23 cellular contexts compared by ENCODE assay signal in genomic region chr2:192960945-192961344, GRCh38.
"Had no signal": no experiment of that assay in that cellular context is flagged by ENCODE, and none has a peak within 500 bp of the region (broad histone marks: within the 10 kb centered on the region; RNA-seq: fewer than 3 reads in every experiment).

No MANE protein-coding gene starts in this region.

- H3K4me3 ChIP-seq: ascending aorta, body of pancreas, Peyer's patch had no signal

- H3K36me3 ChIP-seq: ascending aorta, Peyer's patch, WERI-Rb-1 had no signal

- ATAC-seq: activated CD4-positive, alpha-beta T cell treated with anti-CD3 and anti-CD28 coated beads for 36 hours; activated T-cell treated with anti-CD3 and anti-CD28 coated beads, Interleukin-2, amount 50 U/mL, for 72 hours; body of pancreas; T-helper 17 cell had no signal

- H3K27ac ChIP-seq: ascending aorta, body of pancreas, Peyer's patch, WERI-Rb-1 had no signal

- H3K9me3 ChIP-seq: ascending aorta, body of pancreas had no signal

- DNase-seq: activated CD4-positive, alpha-beta memory T cell treated with anti-CD3 and anti-CD28 coated beads, Interleukin-2, amount 10 ng/mL, durations not matched to agents 7 days and 5 days; activated CD4-positive, alpha-beta T cell treated with anti-CD3 and anti-CD28 coated beads for 36 hours; activated CD4-positive, alpha-beta T cell treated with anti-CD3 and anti-CD28 coated beads, Interleukin-2, amount 50 U/mL, for 1 hour; activated naive CD4-positive, alpha-beta T cell treated with anti-CD3 and anti-CD28 coated beads, Interleukin-2, amount 50 U/mL, for 16 hours; activated naive CD8-positive, alpha-beta T cell treated with anti-CD3 and anti-CD28 coated beads, Interleukin-2, amount 10 ng/mL, durations not matched to agents 7 days and 5 days; activated T-cell treated with anti-CD3 and anti-CD28 coated beads for 4 hours; activated T-cell treated with anti-CD3 and anti-CD28 coated beads, Interleukin-2, amount 50 U/mL, for 72 hours; body of pancreas; NCI-H1105 treated with DMSO at 0.1 percent for 48 hours; NCI-H146; NCI-H187 treated with DMSO at 0.1 percent for 48 hours; NCI-H2171; NCI-H2227 treated with DMSO at 0.1 percent for 48 hours; NCI-H510A; NCI-H526 treated with DMSO at 0.1 percent for 48 hours; NCI-H82; NK-92 treated with Interleukin-12 subunit alpha and Interleukin-12 subunit beta, amount 100 ng/mL, for 24 hours; Peyer's patch; SIG-M5; T-helper 17 cell; T-helper 9 cell; WERI-Rb-1 had no signal

- H3K4me1 ChIP-seq: ascending aorta, body of pancreas, Peyer's patch had no signal

- H3K27me3 ChIP-seq: ascending aorta, body of pancreas, Peyer's patch had no signal
